Comparison of ENCODE assay signal across 21 cellular contexts in genomic region chr19:54982562-54982961, GRCh38. TPM values are rescaled to one million over a fixed set of nuclear protein-coding genes. Genes with fewer than 3 reads are reported as not detected.
"Had no signal": no experiment of that assay in that cellular context is flagged by ENCODE, and none has a peak within 500 bp of the region (broad histone marks: within the 10 kb centered on the region; RNA-seq: fewer than 3 reads in every experiment).

No MANE protein-coding gene starts in this region.

RNA-seq across cellular contexts. Expression of gene NLRP7, which starts 35.2 kb away (rescaled TPM):
- total RNA-seq: activated CD4-positive, alpha-beta memory T cell treated with anti-CD3 and anti-CD28 coated beads for 36 hours; activated CD4-positive, alpha-beta T cell treated with anti-CD3 and anti-CD28 coated beads, Interleukin-2, amount 10 ng/mL, durations not matched to agents 24 days and 14 days; activated CD8-positive, alpha-beta memory T cell treated with anti-CD3 and anti-CD28 coated beads for 36 hours; activated CD8-positive, alpha-beta T cell treated with anti-CD3 and anti-CD28 coated beads for 36 hours; activated naive CD4-positive, alpha-beta T cell treated with anti-CD3 and anti-CD28 coated beads for 36 hours; activated naive CD4-positive, alpha-beta T cell treated with anti-CD3 and anti-CD28 coated beads, Interleukin-2, amount 50 U/mL, for 72 hours; activated naive CD8-positive, alpha-beta T cell treated with anti-CD3 and anti-CD28 coated beads for 36 hours; activated T-cell treated with anti-CD3 and anti-CD28 coated beads, Interleukin-2, amount 50 U/mL, for 4 hours; activated T-cell treated with anti-CD3 and anti-CD28 coated beads, Interleukin-2, amount 50 U/mL, for 72 hours; activated T-helper 1 cell treated with anti-CD3 and anti-CD28 coated beads, Interleukin-12 subunit alpha, Interleukin-12 subunit beta, Interleukin-2, Interleukin-4 antibody, amounts not matched to agents 30 ng/mL and 10 ng/mL and 1 ng/mL, durations not matched to agents 14 hours and 24 hours and 36 hours; activated T-helper 17 cell treated with anti-CD3 and anti-CD28 coated beads, Interleukin-2, amount 50 U/mL, for 72 hours; adrenal gland; aorta; astrocyte; body of pancreas; breast epithelium; cardiac septum; cerebellum; T-helper 17 cell; T-helper 2 cell treated with Interferon-gamma antibody and Interleukin-4, amounts not matched to agents 100 ng/mL and 5 ng/mL, for 36 hours had no signal
- polyA plus RNA-seq: aorta had no signal

RNA-seq across cellular contexts. Expression of gene GP6, which starts 55.5 kb away (rescaled TPM):
- total RNA-seq: activated B cell treated with CpG ODN at 0.5 μM for 24 hours; activated CD4-positive, alpha-beta memory T cell treated with anti-CD3 and anti-CD28 coated beads for 36 hours; activated CD8-positive, alpha-beta memory T cell treated with anti-CD3 and anti-CD28 coated beads for 36 hours; activated naive CD4-positive, alpha-beta T cell treated with anti-CD3 and anti-CD28 coated beads for 36 hours; activated naive CD8-positive, alpha-beta T cell treated with anti-CD3 and anti-CD28 coated beads for 36 hours; activated T-helper 1 cell treated with anti-CD3 and anti-CD28 coated beads, Interleukin-12 subunit alpha, Interleukin-12 subunit beta, Interleukin-2, Interleukin-4 antibody, amounts not matched to agents 30 ng/mL and 10 ng/mL and 1 ng/mL, durations not matched to agents 14 hours and 24 hours and 36 hours; breast epithelium had no signal
